Comparison of ENCODE assay signal across 8 cellular contexts in genomic region chr2:161415467-161416293, GRCh38. TPM values are rescaled to one million over a fixed set of nuclear protein-coding genes. Genes with fewer than 3 reads are reported as not detected.
DNase-seq lines count a peak whose midpoint lies in the region; ATAC-seq and TF ChIP-seq lines count a peak whose summit lies in the region.

No MANE protein-coding gene starts in this region.

- POLR2A ChIA-PET in Caco-2 (lab: Charles Lee): no interaction called here

- H3K9me3 ChIP-seq in Caco-2: no peaks in the 10 kb centered on the region

- H3K4me1 ChIP-seq in Caco-2: peaks cover 18% of the 10 kb centered on the region

- H3K27me3 Mint-ChIP-seq in Caco-2 (ENCODE audit: insufficient read depth, unreplicated experiment) (peaks cover 41% of the 10 kb centered on the region), mesothelial cell of epicardium (ENCODE audit: low read depth) (peaks cover 85% of the 10 kb centered on the region)
- H3K27me3 Mint-ChIP-seq in activated T-helper 1 cell treated with anti-CD3 and anti-CD28 coated beads, Interleukin-12 subunit alpha, Interleukin-12 subunit beta, Interleukin-2, Interleukin-4 antibody, amounts not matched to agents 30 ng/mL and 10 ng/mL and 1 ng/mL, durations not matched to agents 14 hours and 24 hours and 36 hours (ENCODE audit: insufficient read depth): peaks cover 62% of the 10 kb centered on the region

- H3K27ac Mint-ChIP-seq in Caco-2 (ENCODE audit: unreplicated experiment): peak overlapping the region; percentile 5
- no peak overlapping the region for H3K27ac Mint-ChIP-seq in activated T-helper 1 cell treated with anti-CD3 and anti-CD28 coated beads, Interleukin-12 subunit alpha, Interleukin-12 subunit beta, Interleukin-2, Interleukin-4 antibody, amounts not matched to agents 30 ng/mL and 10 ng/mL and 1 ng/mL, durations not matched to agents 14 hours and 24 hours and 36 hours
- H3K27ac Mint-ChIP-seq in mesothelial cell of epicardium: no peak overlapping the region

- TF ChIP-seq CTCF in Caco-2 (IDR thresholded peaks at IDR 0.05; ENCODE audit: insufficient read depth in 1 of 2, low read depth in 1 of 2, low read length in 1 of 2, severe bottlenecking in 1 of 2, unreplicated experiment in 1 of 2) (no peak), mesothelial cell of epicardium (IDR thresholded peaks at IDR 0.05; ENCODE audit: unreplicated experiment) (no peak)

- H3K4me1 Mint-ChIP-seq in Caco-2 (ENCODE audit: low read depth, unreplicated experiment) (peaks cover 34% of the 10 kb centered on the region), mesothelial cell of epicardium (peaks cover 32% of the 10 kb centered on the region)
- peaks cover 63% of the 10 kb centered on the region for H3K4me1 Mint-ChIP-seq in activated T-helper 1 cell treated with anti-CD3 and anti-CD28 coated beads, Interleukin-12 subunit alpha, Interleukin-12 subunit beta, Interleukin-2, Interleukin-4 antibody, amounts not matched to agents 30 ng/mL and 10 ng/mL and 1 ng/mL, durations not matched to agents 14 hours and 24 hours and 36 hours (ENCODE audit: low read depth)

- BruUV-seq in Caco-2 (replicated peaks; lab: Mats Ljungman, UMichigan): no TSS peak

- peak overlapping the region; percentile 51 for H3K4me3 ChIP-seq in Caco-2 (ENCODE audit: low read depth, low read length)

- no peaks in the 10 kb centered on the region for H3K36me3 Mint-ChIP-seq in Caco-2 (ENCODE audit: insufficient read depth, unreplicated experiment)
- H3K36me3 Mint-ChIP-seq in activated T-helper 1 cell treated with anti-CD3 and anti-CD28 coated beads, Interleukin-12 subunit alpha, Interleukin-12 subunit beta, Interleukin-2, Interleukin-4 antibody, amounts not matched to agents 30 ng/mL and 10 ng/mL and 1 ng/mL, durations not matched to agents 14 hours and 24 hours and 36 hours (ENCODE audit: low read depth): peaks cover 25% of the 10 kb centered on the region
- peaks cover 1% of the 10 kb centered on the region for H3K36me3 Mint-ChIP-seq in mesothelial cell of epicardium

- H3K9me3 Mint-ChIP-seq in Caco-2 (ENCODE audit: unreplicated experiment) (no peaks in the 10 kb centered on the region), mesothelial cell of epicardium (no peaks in the 10 kb centered on the region)
- no peaks in the 10 kb centered on the region for H3K9me3 Mint-ChIP-seq in activated T-helper 1 cell treated with anti-CD3 and anti-CD28 coated beads, Interleukin-12 subunit alpha, Interleukin-12 subunit beta, Interleukin-2, Interleukin-4 antibody, amounts not matched to agents 30 ng/mL and 10 ng/mL and 1 ng/mL, durations not matched to agents 14 hours and 24 hours and 36 hours

- peaks cover 6% of the 10 kb centered on the region for H3K27me3 ChIP-seq in Caco-2 (replicated peaks; ENCODE audit: control insufficient read depth, insufficient read depth, low read length)

- CTCF ChIA-PET in Caco-2 (lab: Charles Lee): interaction anchor here (1.1 kb wide), 1 partner anchor 178 kb away, joined by 3 read pairs; no protein-coding TSS in a partner anchor

- DNase-seq in Caco-2 (no peak), HT-29 (ENCODE audit: low spot score) (peak; percentile 22), mesothelial cell of epicardium (ENCODE audit: low spot score in 2 of 2, unreplicated experiment in 2 of 2) (peak in 1 of 2 experiments; percentile 38), NCI-H128 (lab: John Stamatoyannopoulos, UW; ENCODE audit: unreplicated experiment) (no peak), hypothalamus (lab: John Stamatoyannopoulos, UW) (no peak)
- DNase-seq in activated T-helper 1 cell treated with anti-CD3 and anti-CD28 coated beads, Interleukin-12 subunit alpha, Interleukin-12 subunit beta, Interleukin-2, Interleukin-4 antibody, amounts not matched to agents 30 ng/mL and 10 ng/mL and 1 ng/mL, durations not matched to agents 14 hours and 24 hours and 36 hours (ENCODE audit: low spot score): no peak

- intact Hi-C loops in Caco-2 (cut with micrococcal nuclease; ENCODE audit: unreplicated experiment): loop anchor here (2.0 kb wide), 1 partner anchor 107 kb away; the partner anchor contains the start of gene PSMD14
- intact Hi-C loops in activated T-helper 1 cell treated with anti-CD3 and anti-CD28 coated beads, Interleukin-12 subunit alpha, Interleukin-12 subunit beta, Interleukin-2, Interleukin-4 antibody, amounts not matched to agents 30 ng/mL and 10 ng/mL and 1 ng/mL, durations not matched to agents 14 hours and 24 hours and 36 hours (cut with micrococcal nuclease): loop anchor here (1.0 to 5.0 kb wide), 3 partner anchors 10 to 178 kb away; no protein-coding TSS in a partner anchor

- no peaks in the 10 kb centered on the region for H3K36me3 ChIP-seq in Caco-2 (ENCODE audit: control insufficient read depth, insufficient read depth, low read length)

- H3K4me3 Mint-ChIP-seq in Caco-2 (ENCODE audit: unreplicated experiment) (peak overlapping the region; percentile 71), mesothelial cell of epicardium (peak overlapping the region; percentile 58)
- H3K4me3 Mint-ChIP-seq in activated T-helper 1 cell treated with anti-CD3 and anti-CD28 coated beads, Interleukin-12 subunit alpha, Interleukin-12 subunit beta, Interleukin-2, Interleukin-4 antibody, amounts not matched to agents 30 ng/mL and 10 ng/mL and 1 ng/mL, durations not matched to agents 14 hours and 24 hours and 36 hours: peak overlapping the region; percentile 68

- ATAC-seq in GM21447 (IDR thresholded peaks at IDR 0.05; ENCODE audit: unreplicated experiment) (no peak), HG03571 (IDR thresholded peaks at IDR 0.05; ENCODE audit: unreplicated experiment) (no peak)

RNA-seq across cellular contexts. Expression of gene TBR1, which starts 0.4 kb away (rescaled TPM):
- 0.07 and 0.11 TPM in 2 replicates for total RNA-seq in Caco-2 (2022)
- not detected in 2 replicates for total RNA-seq in HT-29 (2014; rRNA removed; shearing (Covaris generic))
- total RNA-seq in activated T-helper 1 cell treated with anti-CD3 and anti-CD28 coated beads, Interleukin-12 subunit alpha, Interleukin-12 subunit beta, Interleukin-2, Interleukin-4 antibody, amounts not matched to agents 30 ng/mL and 10 ng/mL and 1 ng/mL, durations not matched to agents 14 hours and 24 hours and 36 hours: 0.05 TPM in 1 of 2 replicates, not detected in the other
- 0.09 to 0.13 TPM in 2 of 3 replicates, not detected in the other for total RNA-seq in mesothelial cell of epicardium
